In the genomic region with DNA sequence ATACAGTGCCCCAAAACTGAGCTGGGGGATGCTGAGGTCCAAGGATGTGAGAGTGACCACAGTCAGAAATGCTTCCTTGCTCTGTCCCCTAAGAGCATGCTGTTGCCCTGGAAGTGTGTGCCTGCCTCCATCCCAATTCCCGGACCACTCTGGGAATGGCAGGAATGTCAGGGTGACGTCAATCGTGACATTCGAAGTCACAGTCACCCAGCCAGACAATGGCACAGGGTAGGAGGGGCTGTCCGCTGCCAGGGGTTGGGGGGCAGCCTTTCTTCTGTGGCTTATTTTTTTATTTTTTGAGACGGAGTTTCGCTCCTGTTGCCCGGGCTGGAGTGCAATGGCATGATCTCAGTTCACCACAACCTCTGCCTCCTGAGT, we compare ENCODE assay signal across 14 cellular contexts. TPM values are rescaled to one million over a fixed set of nuclear protein-coding genes. Genes with fewer than 3 reads are reported as not detected.
A peak's percentile ranks its signal among the peaks of the same experiment; 100 is the strongest.
DNase-seq lines count a peak whose midpoint lies in the region; ATAC-seq and TF ChIP-seq lines count a peak whose summit lies in the region.
"Had no signal": no experiment of that assay in that cellular context is flagged by ENCODE, and none has a peak within 500 bp of the region (broad histone marks: within the 10 kb centered on the region; RNA-seq: fewer than 3 reads in every experiment).

No MANE protein-coding gene starts in this region.

- CTCF ChIA-PET in AG04450 (lab: Charles Lee), result no interaction called here

- peak overlapping the region; percentile 56 for H3K27ac Mint-ChIP-seq in activated T-helper 2 cell treated with anti-CD3 and anti-CD28 coated beads, Interferon-gamma antibody, Interleukin-2, Interleukin-4, amounts not matched to agents 10 μg/mL and 5 μg/mL and 100 μg/mL, durations not matched to agents 14 hours and 24 hours and 36 hours

- peak overlapping the region; percentile 11 for H3K27ac ChIP-seq in AG04450 (ENCODE audit: low read depth, low read length)
- peak overlapping the region; percentile 49 to 91 (median 86) for H3K27ac ChIP-seq in gastroesophageal sphincter
- peak overlapping the region; percentile 89 to 98 (median 90) for H3K27ac ChIP-seq in sigmoid colon

- POLR2A ChIA-PET in AG04450 (lab: Yijun Ruan, JAX), result no interaction called here

- intact Hi-C loops in activated T-helper 2 cell treated with anti-CD3 and anti-CD28 coated beads, Interferon-gamma antibody, Interleukin-2, Interleukin-4, amounts not matched to agents 10 μg/mL and 5 μg/mL and 100 μg/mL, durations not matched to agents 14 hours and 24 hours and 36 hours (cut with micrococcal nuclease), result no loop called here
- intact Hi-C loops in sigmoid colon (cut with DNase I), result loop anchor here (5.0 kb wide), 1 partner anchor 34 kb away; no protein-coding TSS in a partner anchor

- 77 to 100% methylated on average over 4 to 8 of the region's 8 CpGs for WGBS in gastroesophageal sphincter (ENCODE audit: low coverage in 1 of 2), 2 donors
- 95% methylated on average over 8 of the region's 8 CpGs for WGBS in sigmoid colon, 2 donors

- H3K36me3 Mint-ChIP-seq in activated T-helper 2 cell treated with anti-CD3 and anti-CD28 coated beads, Interferon-gamma antibody, Interleukin-2, Interleukin-4, amounts not matched to agents 10 μg/mL and 5 μg/mL and 100 μg/mL, durations not matched to agents 14 hours and 24 hours and 36 hours (ENCODE audit: low read depth), result peaks cover 91% of the 10 kb centered on the region

- DNase-seq in AG04450 (ENCODE audit: low read depth, low spot score) (no peak), sigmoid colon (no peak), NCI-H1436 treated with DMSO at 0.1 percent for 48 hours (lab: John Stamatoyannopoulos, UW) (no peak)
- DNase-seq in activated T-helper 2 cell treated with anti-CD3 and anti-CD28 coated beads, Interferon-gamma antibody, Interleukin-2, Interleukin-4, amounts not matched to agents 10 μg/mL and 5 μg/mL and 100 μg/mL, durations not matched to agents 14 hours and 24 hours and 36 hours (ENCODE audit: low spot score), result no peak
- no peak for DNase-seq in stimulated activated CD4-positive, alpha-beta T cell treated with anti-CD3 and anti-CD28 coated beads, Interleukin-2, amount 100 ng/mL, for 48 hours
- DNase-seq: activated CD4-positive, alpha-beta T cell treated with anti-CD3 and anti-CD28 coated beads, Interleukin-2, amount 50 U/mL, for 48 hours; activated naive CD4-positive, alpha-beta T cell; islet precursor cell; Kasumi-1; NCI-H2227 treated with DMSO at 0.1 percent for 48 hours; T1000 had no signal

- TF ChIP-seq CTCF in AG04450 (IDR thresholded peaks at IDR 0.05; ENCODE audit: low read depth, low read length) (no peak), gastroesophageal sphincter (IDR thresholded peaks at IDR 0.05) (no peak), sigmoid colon (IDR thresholded peaks at IDR 0.05) (no peak)

- peaks cover 42% of the 10 kb centered on the region for H3K4me1 Mint-ChIP-seq in activated T-helper 2 cell treated with anti-CD3 and anti-CD28 coated beads, Interferon-gamma antibody, Interleukin-2, Interleukin-4, amounts not matched to agents 10 μg/mL and 5 μg/mL and 100 μg/mL, durations not matched to agents 14 hours and 24 hours and 36 hours (ENCODE audit: low read depth)

- no peak for TF ChIP-seq EP300 in gastroesophageal sphincter (IDR thresholded peaks at IDR 0.05)
- TF ChIP-seq EP300 in sigmoid colon (IDR thresholded peaks at IDR 0.05), result no peak

- no peaks in the 10 kb centered on the region for H3K27me3 ChIP-seq in AG04450 (ENCODE audit: control insufficient read depth, insufficient read depth, low read length)
- no peaks in the 10 kb centered on the region for H3K27me3 ChIP-seq in gastroesophageal sphincter
- H3K27me3 ChIP-seq in sigmoid colon, result no peaks in the 10 kb centered on the region

- H3K36me3 ChIP-seq in gastroesophageal sphincter (peaks cover 0 to 100% of the 10 kb centered on the region in 2 donors), sigmoid colon (peaks cover 65 to 97% (median 73%) of the 10 kb centered on the region in 4 donors)

- peaks cover 6 to 97% (median 49%) of the 10 kb centered on the region in 3 donors for H3K4me1 ChIP-seq in gastroesophageal sphincter
- peaks cover 0 to 88% (median 82%) of the 10 kb centered on the region in 4 donors for H3K4me1 ChIP-seq in sigmoid colon

- ATAC-seq in gastroesophageal sphincter (no peak), HG03135 (IDR thresholded peaks at IDR 0.05; ENCODE audit: unreplicated experiment) (no peak)
- no peak for ATAC-seq in activated CD4-positive, CD25-positive, alpha-beta regulatory T cell treated with anti-CD3 and anti-CD28 coated beads, Interleukin-2, amount 50 U/mL, for 24 hours

- no peaks in the 10 kb centered on the region for H3K9me3 Mint-ChIP-seq in activated T-helper 2 cell treated with anti-CD3 and anti-CD28 coated beads, Interferon-gamma antibody, Interleukin-2, Interleukin-4, amounts not matched to agents 10 μg/mL and 5 μg/mL and 100 μg/mL, durations not matched to agents 14 hours and 24 hours and 36 hours

- H3K27me3 Mint-ChIP-seq in activated T-helper 2 cell treated with anti-CD3 and anti-CD28 coated beads, Interferon-gamma antibody, Interleukin-2, Interleukin-4, amounts not matched to agents 10 μg/mL and 5 μg/mL and 100 μg/mL, durations not matched to agents 14 hours and 24 hours and 36 hours (ENCODE audit: low read depth), result no peaks in the 10 kb centered on the region

- no peak overlapping the region for H3K4me3 Mint-ChIP-seq in activated T-helper 2 cell treated with anti-CD3 and anti-CD28 coated beads, Interferon-gamma antibody, Interleukin-2, Interleukin-4, amounts not matched to agents 10 μg/mL and 5 μg/mL and 100 μg/mL, durations not matched to agents 14 hours and 24 hours and 36 hours (ENCODE audit: low read depth)

- H3K4me3 ChIP-seq in AG04450 (ENCODE audit: low read depth, low read length) (no peak overlapping the region), gastroesophageal sphincter (no peak overlapping the region), sigmoid colon (no peak overlapping the region)

- H3K9me3 ChIP-seq in AG04450 (ENCODE audit: control insufficient read depth, insufficient read depth, low read length), result no peaks in the 10 kb centered on the region
- H3K9me3 ChIP-seq in gastroesophageal sphincter, result no peaks in the 10 kb centered on the region
- no peaks in the 10 kb centered on the region for H3K9me3 ChIP-seq in sigmoid colon

- TF ChIP-seq POLR2A in gastroesophageal sphincter (IDR thresholded peaks at IDR 0.05) (no peak), sigmoid colon (IDR thresholded peaks at IDR 0.05) (no peak)

RNA-seq across cellular contexts. Expression of a gene that starts 22.3 kb away (rescaled TPM):
- polyA plus RNA-seq in AG04450 (2011; rRNA removed), result 9.9 and 14.5 TPM in 2 replicates
- 13.3 and 18.7 TPM in 2 replicates for polyA minus RNA-seq in AG04450 (2011; rRNA and poly(A)+ RNA removed)
- 37.9 and 42.1 TPM in 2 replicates for total RNA-seq in activated T-helper 2 cell treated with anti-CD3 and anti-CD28 coated beads, Interferon-gamma antibody, Interleukin-2, Interleukin-4, amounts not matched to agents 10 μg/mL and 5 μg/mL and 100 μg/mL, durations not matched to agents 14 hours and 24 hours and 36 hours
- 10 to 100 TPM; 49.0 to 94.3 (median 67.1) TPM for total RNA-seq in gastroesophageal sphincter
- total RNA-seq in sigmoid colon, result 10 to 100 TPM; 39.8 to 61.6 (median 53.2) TPM
- polyA plus RNA-seq in sigmoid colon, result 10 to 100 TPM; 13.2 to 31.2 (median 22.9) TPM

Comparison
In these comparisons a context has a peak if more than half of its experiments do, and no peak if none do; other contexts are left out.
1. H3K27ac ChIP-seq: peak in every context shown above with its lines; median percentile 90 in sigmoid colon; 86 in gastroesophageal sphincter; 11 in AG04450.